ENCODE assay signal across 8 cellular contexts in the genomic region with DNA sequence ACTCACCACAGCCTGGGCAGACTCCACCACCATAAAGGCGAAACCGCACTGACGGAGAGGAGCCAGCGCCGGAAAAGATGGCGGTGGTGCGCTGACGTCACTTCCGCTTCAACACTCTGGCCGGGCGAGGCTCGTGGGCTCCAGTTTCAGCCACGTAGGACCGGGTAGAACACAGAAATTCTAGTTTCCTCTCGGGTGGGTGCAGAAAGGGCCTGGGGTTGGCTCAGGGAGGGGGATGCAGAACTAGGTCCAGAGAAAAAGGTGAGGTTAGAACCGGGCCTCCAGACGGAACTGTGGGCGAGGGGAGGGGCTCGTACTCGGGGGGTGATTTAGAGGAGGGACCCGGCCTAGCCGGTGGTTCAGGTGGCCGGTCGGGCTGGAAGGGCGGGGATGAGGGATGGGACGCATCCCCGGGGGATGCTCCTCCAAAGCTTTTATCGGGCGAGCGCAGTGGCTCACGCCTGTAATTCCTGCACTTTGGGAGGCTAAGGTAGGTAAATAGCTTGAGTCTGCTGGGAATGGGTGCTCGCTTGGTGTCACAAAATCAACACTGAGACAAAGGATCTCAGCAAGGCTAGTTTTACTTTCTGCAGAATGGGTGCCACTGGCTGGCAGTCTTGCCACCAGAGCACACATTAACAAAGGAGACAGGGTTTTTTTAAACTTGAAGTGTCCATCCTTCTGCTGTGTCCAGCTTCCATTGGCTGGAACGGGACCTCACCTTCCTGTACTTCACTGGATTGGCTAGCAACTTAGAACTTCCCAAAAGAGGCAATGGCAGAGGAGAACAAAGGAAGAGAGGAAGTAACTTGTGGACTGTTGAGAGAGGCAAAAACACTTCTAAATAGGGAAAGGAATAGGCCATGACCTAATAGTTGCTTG. TPM values are rescaled to one million over a fixed set of nuclear protein-coding genes. Genes with fewer than 3 reads are reported as not detected.
DNase-seq lines count a peak whose midpoint lies in the region; ATAC-seq and TF ChIP-seq lines count a peak whose summit lies in the region.

Gene ZNF561 (minus strand): TSS at position 77 of the 882 bp plus-strand sequence. CDS start 1,776 bp downstream, outside the sequence.

- no peaks in the 10 kb centered on the region for H3K9me2 ChIP-seq in PC-3 (replicated peaks; ENCODE audit: low read length)

- H3K9me3 ChIP-seq in PC-3 (ENCODE audit: low read length) = peaks cover 5% of the 10 kb centered on the region; the same call in 1 of the 2 replicates
- no peaks in the 10 kb centered on the region for H3K9me3 ChIP-seq in mucosa of rectum (ENCODE audit: control insufficient read depth in 2 of 2, low read length in 2 of 2)

- no peaks in the 10 kb centered on the region for H3K27me3 Mint-ChIP-seq in IgD-negative memory B cell

- H3K4me2 ChIP-seq in PC-3 (ENCODE audit: low read length) = peak within 1 kb of the TSS; percentile 79

- intact Hi-C loops in PC-3 (cut with micrococcal nuclease) = no loop called here

- H3K4me3 Mint-ChIP-seq in IgD-negative memory B cell = peak within 1 kb of the TSS; percentile 99 to 100 (median 99)

- H3K36me3 ChIP-seq in PC-3 (ENCODE audit: low read depth, low read length) (peaks cover 28% of the 10 kb centered on the region), mucosa of rectum (ENCODE audit: control insufficient read depth in 2 of 2, insufficient read depth in 2 of 2, low read length in 2 of 2) (peaks cover 16 to 22% of the 10 kb centered on the region in 2 donors)

- H3K9ac ChIP-seq in PC-3 (ENCODE audit: low read length) = peak within 1 kb of the TSS; percentile 87
- H3K9ac ChIP-seq in mucosa of rectum (ENCODE audit: low read depth in 1 of 2, low read length in 2 of 2) = peak within 1 kb of the TSS; percentile 74 to 95

- H2AFZ ChIP-seq in PC-3 (ENCODE audit: low read length) = peak within 1 kb of the TSS; percentile 82

- DNase-seq in CMK (ENCODE audit: low read depth) (peak; percentile 75), PC-3 (peak; percentile 79), activated T-cell treated with anti-CD3 and anti-CD28 coated beads for 48 hours (ENCODE audit: low read depth) (peak; percentile 82), erythroblast (lab: John Stamatoyannopoulos, UW) (peak; percentile 93 to 94)
- peak; percentile 77 to 81 for DNase-seq in stimulated activated CD8-positive, alpha-beta memory T cell treated with anti-CD3 and anti-CD28 coated beads, Interleukin-4, amount 100 ng/mL, for 4 hours (ENCODE audit: low read depth in 2 of 2, low spot score in 1 of 2)

- peak within 1 kb of the TSS; percentile 100 for H3K27ac Mint-ChIP-seq in IgD-negative memory B cell

- BruUV-seq in PC-3 (replicated peaks; lab: Mats Ljungman, UMichigan) = TSS peak; percentile 98

- H3K4me1 Mint-ChIP-seq in IgD-negative memory B cell = peaks cover 14 to 16% (median 14%) of the 10 kb centered on the region in 3 donors

- no peaks in the 10 kb centered on the region for H4K20me1 ChIP-seq in PC-3 (ENCODE audit: low read length)

- CTCF ChIA-PET in PC-3 (lab: Charles Lee) = no interaction called here

- TF ChIP-seq POLR2A in erythroblast (IDR thresholded peaks at IDR 0.05; ENCODE audit: low read length) = peak; percentile 73

- no peaks in the 10 kb centered on the region for H3F3A ChIP-seq in PC-3 (ENCODE audit: low read length, unreplicated experiment)

- H3K9me3 Mint-ChIP-seq in IgD-negative memory B cell = peaks cover 0 to 8% (median 4%) of the 10 kb centered on the region in 3 donors

- peaks cover 16% of the 10 kb centered on the region for H3K79me2 ChIP-seq in PC-3 (ENCODE audit: low read length)

- H3K4me1 ChIP-seq in PC-3 (ENCODE audit: insufficient read depth, low read length) (no peaks in the 10 kb centered on the region), mucosa of rectum (ENCODE audit: control insufficient read depth in 2 of 2, insufficient read depth in 2 of 2, low read length in 2 of 2) (peaks cover 9 to 12% of the 10 kb centered on the region in 2 donors)

- H3K27me3 ChIP-seq in PC-3 (ENCODE audit: low read length) (no peaks in the 10 kb centered on the region), mucosa of rectum (ENCODE audit: control insufficient read depth in 2 of 2, insufficient read depth in 2 of 2, low read length in 2 of 2) (no peaks in the 10 kb centered on the region)

- peak within 1 kb of the TSS; percentile 86 for H3K4me3 ChIP-seq in PC-3 (ENCODE audit: low read length)
- H3K4me3 ChIP-seq in mucosa of rectum (ENCODE audit: low read length in 2 of 2) = peak within 1 kb of the TSS; percentile 87 to 95

- no peak for TF ChIP-seq CTCF in PC-3 (conservative IDR thresholded peaks at IDR 0.05; ENCODE audit: low read depth, low read length)

- POLR2A ChIA-PET in PC-3 (lab: Charles Lee; ENCODE audit: unreplicated experiment) = no interaction called here

- H3K36me3 Mint-ChIP-seq in IgD-negative memory B cell = peaks cover 10% of the 10 kb centered on the region

- ATAC-seq in GM21423 (IDR thresholded peaks at IDR 0.05; ENCODE audit: unreplicated experiment) (peak; percentile 91), PC-3 (peak; percentile 83)

- peak within 1 kb of the TSS; percentile 73 for H3K27ac ChIP-seq in PC-3 (ENCODE audit: low read length)
- H3K27ac ChIP-seq in mucosa of rectum (ENCODE audit: low read depth in 2 of 2, low read length in 2 of 2) = peak within 1 kb of the TSS; percentile 90 to 97

RNA-seq across cellular contexts. Expression of gene ZNF561, which starts in this region (rescaled TPM):
- polyA plus RNA-seq in IgD-negative memory B cell = 19.1 TPM
- 20.1 and 23.3 TPM in 2 replicates for total RNA-seq in PC-3 (2014; rRNA removed)

Comparison
In these comparisons a context has a peak if more than half of its experiments do, and no peak if none do; other contexts are left out.
1. Peak in every context shown above with its lines: DNase-seq, ATAC-seq, H3K4me3 ChIP-seq and H3K27ac ChIP-seq.